Comparison of ENCODE assay signal across 27 cellular contexts in the genomic region with DNA sequence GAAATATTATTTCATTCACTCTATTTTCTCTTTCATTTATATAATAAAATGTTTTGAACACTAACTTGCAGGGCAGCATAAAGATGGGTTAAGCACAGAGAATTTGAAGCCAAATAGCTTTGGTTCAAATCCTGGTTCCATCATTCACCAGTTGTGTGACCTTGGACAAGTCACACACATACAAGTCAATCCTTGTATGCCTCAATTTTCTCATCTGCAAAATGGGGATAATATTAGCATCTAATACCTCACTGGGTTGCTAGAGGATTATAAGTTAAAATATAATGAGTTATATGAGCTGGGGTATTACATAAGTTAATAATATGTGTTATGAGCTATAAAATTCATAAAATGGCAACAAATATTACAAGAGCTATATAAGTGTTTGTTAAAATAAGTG.
"Had no signal": no experiment of that assay in that cellular context is flagged by ENCODE, and none has a peak within 500 bp of the region (broad histone marks: within the 10 kb centered on the region; RNA-seq: fewer than 3 reads in every experiment).

No MANE protein-coding gene starts in this region.

- H3K4me1 ChIP-seq: colonic mucosa, esophagus muscularis mucosa, esophagus squamous epithelium, foreskin keratinocyte, gastrocnemius medialis, gastroesophageal sphincter, heart left ventricle, heart right ventricle had no signal

- H3K27ac ChIP-seq: colonic mucosa, coronary artery, dorsolateral prefrontal cortex, epithelial cell of prostate, esophagus muscularis mucosa, esophagus squamous epithelium, foreskin keratinocyte, gastrocnemius medialis, gastroesophageal sphincter, heart left ventricle, heart right ventricle had no signal

- H3K27me3 ChIP-seq: colonic mucosa, dorsolateral prefrontal cortex, esophagus muscularis mucosa, esophagus squamous epithelium, foreskin keratinocyte, gastrocnemius medialis, gastroesophageal sphincter, heart left ventricle, heart right ventricle had no signal

- H3K36me3 ChIP-seq: colonic mucosa, esophagus muscularis mucosa, esophagus squamous epithelium, gastrocnemius medialis, gastroesophageal sphincter, heart left ventricle, heart right ventricle had no signal

- FAIRE-seq: colon, endometrium, endothelial cell of umbilical vein had no signal

- H3K9me3 ChIP-seq: colonic mucosa, gastrocnemius medialis had no signal

- ATAC-seq: effector memory CD8-positive, alpha-beta T cell; esophagus mucosa; foreskin keratinocyte; gastrocnemius medialis; gastroesophageal sphincter; heart left ventricle; heart right ventricle had no signal

- H3K4me3 ChIP-seq: colonic mucosa, coronary artery, dorsolateral prefrontal cortex, esophagus muscularis mucosa, esophagus squamous epithelium, gastrocnemius medialis, gastroesophageal sphincter, heart left ventricle, heart right ventricle had no signal

- DNase-seq: colonic mucosa; cortex of kidney; dermis blood vessel endothelial cell; dorsolateral prefrontal cortex; effector CD4-positive, alpha-beta T cell; effector CD8-positive, alpha-beta T cell; effector memory CD4-positive, alpha-beta T cell; effector memory CD8-positive, alpha-beta T cell; endodermal cell; erythroblast; esophagus squamous epithelium; foreskin fibroblast; foreskin keratinocyte; foreskin melanocyte; gastrocnemius medialis; glutamatergic neuron; head of caudate nucleus; heart left ventricle; heart right ventricle had no signal
